In the genomic region with DNA sequence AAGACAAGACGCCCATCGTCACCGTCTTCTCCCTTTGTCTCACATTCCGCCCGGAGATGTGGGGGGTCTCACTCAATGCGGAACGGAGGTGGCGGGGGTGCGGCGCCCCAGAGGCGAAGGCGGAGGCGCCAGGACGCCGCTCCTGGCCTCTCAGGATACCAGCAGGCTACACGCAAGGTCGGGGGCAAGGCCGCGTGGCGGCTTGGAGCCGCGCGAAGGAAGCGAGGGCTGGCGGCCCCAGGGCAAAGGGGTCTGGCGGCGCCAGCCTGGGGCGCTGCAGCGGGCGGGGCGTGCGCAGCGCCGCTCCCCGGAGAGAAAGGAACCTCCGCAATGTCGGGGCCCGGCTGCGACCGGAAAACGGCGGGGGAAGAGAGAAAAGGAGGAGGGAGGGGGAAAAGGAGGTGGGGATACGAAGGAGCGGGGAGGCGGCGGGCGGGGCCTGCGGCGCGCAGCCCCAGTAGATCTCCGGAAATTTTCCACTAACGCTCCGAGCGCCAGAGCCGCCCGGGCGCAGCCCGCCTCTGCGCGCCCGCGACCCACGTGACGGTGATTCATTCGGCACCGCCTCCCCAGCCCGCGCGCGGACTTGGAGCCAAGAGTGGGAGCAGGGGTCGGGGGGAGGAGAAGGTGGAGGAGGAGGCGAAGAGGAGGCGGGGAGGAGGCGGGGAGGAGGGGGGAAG, we compare ENCODE assay signal across 1 cellular context.
TF ChIP-seq lines count a peak whose summit lies in the region.

No MANE protein-coding gene starts in this region.

TF ChIP-seq in HepG2, 621 proteins besides CTCF, POLR2A, EP300 and RAD21 (continued from another document and continues in another):
- TF ChIP-seq, protein P1, sequence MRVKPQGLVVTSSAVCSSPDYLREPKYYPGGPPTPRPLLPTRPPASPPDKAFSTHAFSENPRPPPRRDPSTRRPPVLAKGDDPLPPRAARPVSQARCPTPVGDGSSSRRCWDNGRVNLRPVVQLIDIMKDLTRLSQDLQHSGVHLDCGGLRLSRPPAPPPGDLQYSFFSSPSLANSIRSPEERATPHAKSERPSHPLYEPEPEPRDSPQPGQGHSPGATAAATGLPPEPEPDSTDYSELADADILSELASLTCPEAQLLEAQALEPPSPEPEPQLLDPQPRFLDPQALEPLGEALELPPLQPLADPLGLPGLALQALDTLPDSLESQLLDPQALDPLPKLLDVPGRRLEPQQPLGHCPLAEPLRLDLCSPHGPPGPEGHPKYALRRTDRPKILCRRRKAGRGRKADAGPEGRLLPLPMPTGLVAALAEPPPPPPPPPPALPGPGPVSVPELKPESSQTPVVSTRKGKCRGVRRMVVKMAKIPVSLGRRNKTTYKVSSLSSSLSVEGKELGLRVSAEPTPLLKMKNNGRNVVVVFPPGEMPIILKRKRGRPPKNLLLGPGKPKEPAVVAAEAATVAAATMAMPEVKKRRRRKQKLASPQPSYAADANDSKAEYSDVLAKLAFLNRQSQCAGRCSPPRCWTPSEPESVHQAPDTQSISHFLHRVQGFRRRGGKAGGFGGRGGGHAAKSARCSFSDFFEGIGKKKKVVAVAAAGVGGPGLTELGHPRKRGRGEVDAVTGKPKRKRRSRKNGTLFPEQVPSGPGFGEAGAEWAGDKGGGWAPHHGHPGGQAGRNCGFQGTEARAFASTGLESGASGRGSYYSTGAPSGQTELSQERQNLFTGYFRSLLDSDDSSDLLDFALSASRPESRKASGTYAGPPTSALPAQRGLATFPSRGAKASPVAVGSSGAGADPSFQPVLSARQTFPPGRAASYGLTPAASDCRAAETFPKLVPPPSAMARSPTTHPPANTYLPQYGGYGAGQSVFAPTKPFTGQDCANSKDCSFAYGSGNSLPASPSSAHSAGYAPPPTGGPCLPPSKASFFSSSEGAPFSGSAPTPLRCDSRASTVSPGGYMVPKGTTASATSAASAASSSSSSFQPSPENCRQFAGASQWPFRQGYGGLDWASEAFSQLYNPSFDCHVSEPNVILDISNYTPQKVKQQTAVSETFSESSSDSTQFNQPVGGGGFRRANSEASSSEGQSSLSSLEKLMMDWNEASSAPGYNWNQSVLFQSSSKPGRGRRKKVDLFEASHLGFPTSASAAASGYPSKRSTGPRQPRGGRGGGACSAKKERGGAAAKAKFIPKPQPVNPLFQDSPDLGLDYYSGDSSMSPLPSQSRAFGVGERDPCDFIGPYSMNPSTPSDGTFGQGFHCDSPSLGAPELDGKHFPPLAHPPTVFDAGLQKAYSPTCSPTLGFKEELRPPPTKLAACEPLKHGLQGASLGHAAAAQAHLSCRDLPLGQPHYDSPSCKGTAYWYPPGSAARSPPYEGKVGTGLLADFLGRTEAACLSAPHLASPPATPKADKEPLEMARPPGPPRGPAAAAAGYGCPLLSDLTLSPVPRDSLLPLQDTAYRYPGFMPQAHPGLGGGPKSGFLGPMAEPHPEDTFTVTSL (CRISPR knock-in tag; IDR thresholded peaks at IDR 0.05; ENCODE audit: borderline replicate concordance) = no peak; the same call in 1 of the 2 replicates
- TF ChIP-seq, protein P2, sequence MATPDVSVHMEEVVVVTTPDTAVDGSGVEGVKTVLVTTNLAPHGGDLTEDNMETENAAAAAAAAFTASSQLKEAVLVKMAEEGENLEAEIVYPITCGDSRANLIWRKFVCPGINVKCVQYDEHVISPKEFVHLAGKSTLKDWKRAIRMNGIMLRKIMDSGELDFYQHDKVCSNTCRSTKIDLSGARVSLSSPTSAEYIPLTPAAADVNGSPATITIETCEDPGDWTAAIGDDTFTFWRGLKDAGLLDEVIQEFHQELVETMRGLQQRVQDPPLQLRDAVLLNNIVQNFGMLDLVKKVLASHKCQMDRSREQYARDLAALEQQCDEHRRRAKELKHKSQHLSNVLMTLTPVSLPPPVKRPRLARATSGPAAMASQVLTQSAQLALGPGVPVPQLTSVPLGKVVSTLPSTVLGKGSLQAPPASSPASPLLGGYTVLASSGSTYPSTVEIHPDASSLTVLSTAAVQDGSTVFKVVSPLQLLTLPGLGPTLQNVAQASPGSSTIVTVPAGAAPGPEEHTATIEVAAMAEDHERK (CRISPR knock-in tag; IDR thresholded peaks at IDR 0.05; ENCODE audit: low read depth) = no peak
- no peak for TF ChIP-seq TEAD3 (CRISPR knock-in tag; optimal IDR thresholded peaks at IDR 0.05; ENCODE audit: borderline replicate concordance)
- TF ChIP-seq ZNF883 (CRISPR knock-in tag; IDR thresholded peaks at IDR 0.05; ENCODE audit: not compliant biosample characterization) = peak; percentile 44
- no peak for TF ChIP-seq FOXK2 (IDR thresholded peaks at IDR 0.05)
- TF ChIP-seq MIER2 (CRISPR knock-in tag; IDR thresholded peaks at IDR 0.05) = no peak
- TF ChIP-seq, protein P3, sequence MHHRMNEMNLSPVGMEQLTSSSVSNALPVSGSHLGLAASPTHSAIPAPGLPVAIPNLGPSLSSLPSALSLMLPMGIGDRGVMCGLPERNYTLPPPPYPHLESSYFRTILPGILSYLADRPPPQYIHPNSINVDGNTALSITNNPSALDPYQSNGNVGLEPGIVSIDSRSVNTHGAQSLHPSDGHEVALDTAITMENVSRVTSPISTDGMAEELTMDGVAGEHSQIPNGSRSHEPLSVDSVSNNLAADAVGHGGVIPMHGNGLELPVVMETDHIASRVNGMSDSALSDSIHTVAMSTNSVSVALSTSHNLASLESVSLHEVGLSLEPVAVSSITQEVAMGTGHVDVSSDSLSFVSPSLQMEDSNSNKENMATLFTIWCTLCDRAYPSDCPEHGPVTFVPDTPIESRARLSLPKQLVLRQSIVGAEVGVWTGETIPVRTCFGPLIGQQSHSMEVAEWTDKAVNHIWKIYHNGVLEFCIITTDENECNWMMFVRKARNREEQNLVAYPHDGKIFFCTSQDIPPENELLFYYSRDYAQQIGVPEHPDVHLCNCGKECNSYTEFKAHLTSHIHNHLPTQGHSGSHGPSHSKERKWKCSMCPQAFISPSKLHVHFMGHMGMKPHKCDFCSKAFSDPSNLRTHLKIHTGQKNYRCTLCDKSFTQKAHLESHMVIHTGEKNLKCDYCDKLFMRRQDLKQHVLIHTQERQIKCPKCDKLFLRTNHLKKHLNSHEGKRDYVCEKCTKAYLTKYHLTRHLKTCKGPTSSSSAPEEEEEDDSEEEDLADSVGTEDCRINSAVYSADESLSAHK (CRISPR knock-in tag; IDR thresholded peaks at IDR 0.05; ENCODE audit: borderline replicate concordance) = no peak
- TF ChIP-seq HDAC1 (CRISPR knock-in tag; IDR thresholded peaks at IDR 0.05) = peak; percentile 67; the same call in 1 of the 2 replicates
- TF ChIP-seq THYN1 (CRISPR knock-in tag; IDR thresholded peaks at IDR 0.05; ENCODE audit: borderline replicate concordance, low read depth) = no peak
- no peak for TF ChIP-seq SIX1 (CRISPR knock-in tag; IDR thresholded peaks at IDR 0.05; ENCODE audit: borderline replicate concordance)
- TF ChIP-seq NR2C2 (CRISPR knock-in tag; IDR thresholded peaks at IDR 0.05; ENCODE audit: borderline replicate concordance) = peak; percentile 42
- TF ChIP-seq ZNF264 (CRISPR knock-in tag; IDR thresholded peaks at IDR 0.05) = no peak
- no peak for TF ChIP-seq ZNF879 (CRISPR knock-in tag; IDR thresholded peaks at IDR 0.05)
- TF ChIP-seq, protein P4, sequence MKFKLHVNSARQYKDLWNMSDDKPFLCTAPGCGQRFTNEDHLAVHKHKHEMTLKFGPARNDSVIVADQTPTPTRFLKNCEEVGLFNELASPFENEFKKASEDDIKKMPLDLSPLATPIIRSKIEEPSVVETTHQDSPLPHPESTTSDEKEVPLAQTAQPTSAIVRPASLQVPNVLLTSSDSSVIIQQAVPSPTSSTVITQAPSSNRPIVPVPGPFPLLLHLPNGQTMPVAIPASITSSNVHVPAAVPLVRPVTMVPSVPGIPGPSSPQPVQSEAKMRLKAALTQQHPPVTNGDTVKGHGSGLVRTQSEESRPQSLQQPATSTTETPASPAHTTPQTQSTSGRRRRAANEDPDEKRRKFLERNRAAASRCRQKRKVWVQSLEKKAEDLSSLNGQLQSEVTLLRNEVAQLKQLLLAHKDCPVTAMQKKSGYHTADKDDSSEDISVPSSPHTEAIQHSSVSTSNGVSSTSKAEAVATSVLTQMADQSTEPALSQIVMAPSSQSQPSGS (CRISPR knock-in tag; IDR thresholded peaks at IDR 0.05) = no peak
- peak; percentile 84 for TF ChIP-seq ZNF563 (CRISPR knock-in tag; IDR thresholded peaks at IDR 0.05)
- TF ChIP-seq ZNF674 (CRISPR knock-in tag; IDR thresholded peaks at IDR 0.05; ENCODE audit: low read depth) = peak; percentile 30; the same call in 1 of the 2 replicates
- TF ChIP-seq SATB2 (CRISPR knock-in tag; IDR thresholded peaks at IDR 0.05) = no peak
- TF ChIP-seq ZBTB1 (CRISPR knock-in tag; IDR thresholded peaks at IDR 0.05; ENCODE audit: borderline replicate concordance) = 0 out of 2 replicates have a peak, but pooled peaks have one; percentile 39
- no peak for TF ChIP-seq ZFP1 (CRISPR knock-in tag; IDR thresholded peaks at IDR 0.05)
- TF ChIP-seq SMAD1 (CRISPR knock-in tag; IDR thresholded peaks at IDR 0.05; ENCODE audit: borderline replicate concordance, low read depth) = 0 out of 2 replicates have a peak, but pooled peaks have one; percentile 54
- peak; percentile 80; the same call in 1 of the 2 replicates for TF ChIP-seq ZNF547 (CRISPR knock-in tag; IDR thresholded peaks at IDR 0.05)
- no peak for TF ChIP-seq TCF12 (IDR thresholded peaks at IDR 0.05)
- TF ChIP-seq TCF12 (CRISPR knock-in tag; IDR thresholded peaks at IDR 0.05) = peak; percentile 62
- no peak for TF ChIP-seq ZFP41 (CRISPR knock-in tag; IDR thresholded peaks at IDR 0.05; ENCODE audit: borderline replicate concordance)
- 0 out of 2 replicates have a peak, but pooled peaks have one; percentile 46 for TF ChIP-seq ZNF138 (CRISPR knock-in tag; IDR thresholded peaks at IDR 0.05; ENCODE audit: low read depth)
- 0 out of 2 replicates have a peak, but pooled peaks have one; percentile 22 for TF ChIP-seq ZNF44 (CRISPR knock-in tag; IDR thresholded peaks at IDR 0.05)
- peak; percentile 94 for TF ChIP-seq ZNF446 (CRISPR knock-in tag; IDR thresholded peaks at IDR 0.05)
- no peak for TF ChIP-seq CEBPG (CRISPR knock-in tag; IDR thresholded peaks at IDR 0.05)
- TF ChIP-seq JUN (CRISPR knock-in tag; IDR thresholded peaks at IDR 0.05) = peak; percentile 24; the same call in 1 of the 2 replicates
- no peak for TF ChIP-seq MBD4 (IDR thresholded peaks at IDR 0.05; ENCODE audit: borderline replicate concordance, low read length)
- no peak for TF ChIP-seq ARID2 (CRISPR knock-in tag; IDR thresholded peaks at IDR 0.05; ENCODE audit: borderline replicate concordance)
- no peak for TF ChIP-seq ZBTB3 (CRISPR knock-in tag; IDR thresholded peaks at IDR 0.05; ENCODE audit: borderline replicate concordance, low read depth)
- peak; percentile 77; the same call in 1 of the 2 replicates for TF ChIP-seq ZNF768 (CRISPR knock-in tag; IDR thresholded peaks at IDR 0.05)
- TF ChIP-seq SMC3 (IDR thresholded peaks at IDR 0.05; ENCODE audit: low read length) = no peak
- TF ChIP-seq, protein P5, sequence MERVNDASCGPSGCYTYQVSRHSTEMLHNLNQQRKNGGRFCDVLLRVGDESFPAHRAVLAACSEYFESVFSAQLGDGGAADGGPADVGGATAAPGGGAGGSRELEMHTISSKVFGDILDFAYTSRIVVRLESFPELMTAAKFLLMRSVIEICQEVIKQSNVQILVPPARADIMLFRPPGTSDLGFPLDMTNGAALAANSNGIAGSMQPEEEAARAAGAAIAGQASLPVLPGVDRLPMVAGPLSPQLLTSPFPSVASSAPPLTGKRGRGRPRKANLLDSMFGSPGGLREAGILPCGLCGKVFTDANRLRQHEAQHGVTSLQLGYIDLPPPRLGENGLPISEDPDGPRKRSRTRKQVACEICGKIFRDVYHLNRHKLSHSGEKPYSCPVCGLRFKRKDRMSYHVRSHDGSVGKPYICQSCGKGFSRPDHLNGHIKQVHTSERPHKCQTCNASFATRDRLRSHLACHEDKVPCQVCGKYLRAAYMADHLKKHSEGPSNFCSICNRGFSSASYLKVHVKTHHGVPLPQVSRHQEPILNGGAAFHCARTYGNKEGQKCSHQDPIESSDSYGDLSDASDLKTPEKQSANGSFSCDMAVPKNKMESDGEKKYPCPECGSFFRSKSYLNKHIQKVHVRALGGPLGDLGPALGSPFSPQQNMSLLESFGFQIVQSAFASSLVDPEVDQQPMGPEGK (CRISPR knock-in tag; IDR thresholded peaks at IDR 0.05) = peak; percentile 94
- peak; percentile 54 for TF ChIP-seq SRY (CRISPR knock-in tag; IDR thresholded peaks at IDR 0.05)
- TF ChIP-seq ZNF775 (CRISPR knock-in tag; IDR thresholded peaks at IDR 0.05; ENCODE audit: borderline replicate concordance) = no peak
- TF ChIP-seq, protein P6, sequence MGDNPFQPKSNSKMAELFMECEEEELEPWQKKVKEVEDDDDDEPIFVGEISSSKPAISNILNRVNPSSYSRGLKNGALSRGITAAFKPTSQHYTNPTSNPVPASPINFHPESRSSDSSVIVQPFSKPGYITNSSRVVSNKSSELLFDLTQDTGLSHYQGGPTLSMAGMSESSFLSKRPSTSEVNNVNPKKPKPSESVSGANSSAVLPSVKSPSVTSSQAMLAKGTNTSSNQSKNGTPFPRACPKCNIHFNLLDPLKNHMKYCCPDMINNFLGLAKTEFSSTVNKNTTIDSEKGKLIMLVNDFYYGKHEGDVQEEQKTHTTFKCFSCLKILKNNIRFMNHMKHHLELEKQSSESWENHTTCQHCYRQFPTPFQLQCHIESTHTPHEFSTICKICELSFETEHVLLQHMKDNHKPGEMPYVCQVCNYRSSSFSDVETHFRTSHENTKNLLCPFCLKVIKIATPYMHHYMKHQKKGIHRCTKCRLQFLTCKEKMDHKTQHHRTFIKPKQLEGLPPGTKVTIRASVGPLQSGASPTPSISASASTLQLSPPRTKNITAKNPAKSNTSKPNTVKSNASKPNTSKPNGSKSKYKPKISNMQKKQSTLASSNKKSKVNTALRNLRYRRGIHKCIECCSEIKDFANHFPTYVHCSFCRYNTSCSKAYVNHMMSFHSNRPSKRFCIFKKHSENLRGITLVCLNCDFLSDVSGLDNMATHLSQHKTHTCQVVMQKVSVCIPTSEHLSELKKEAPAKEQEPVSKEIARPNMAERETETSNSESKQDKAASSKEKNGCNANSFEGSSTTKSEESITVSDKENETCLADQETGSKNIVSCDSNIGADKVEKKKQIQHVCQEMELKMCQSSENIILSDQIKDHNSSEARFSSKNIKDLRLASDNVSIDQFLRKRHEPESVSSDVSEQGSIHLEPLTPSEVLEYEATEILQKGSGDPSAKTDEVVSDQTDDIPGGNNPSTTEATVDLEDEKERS (CRISPR knock-in tag; IDR thresholded peaks at IDR 0.05) = no peak
- TF ChIP-seq MAZ (IDR thresholded peaks at IDR 0.05; ENCODE audit: borderline replicate concordance, low read depth, low read length) = peak; percentile 86
- TF ChIP-seq MAZ (CRISPR knock-in tag; IDR thresholded peaks at IDR 0.05; ENCODE audit: low read depth) = peak; percentile 85
- TF ChIP-seq ZNF292 (CRISPR knock-in tag; IDR thresholded peaks at IDR 0.05; ENCODE audit: borderline replicate concordance, low read depth) = no peak
- TF ChIP-seq NFE2L2 (IDR thresholded peaks at IDR 0.05; ENCODE audit: low read length) = no peak
- no peak for TF ChIP-seq SMYD3 (CRISPR knock-in tag; IDR thresholded peaks at IDR 0.05)
- peak; percentile 36; the same call in 1 of the 2 replicates for TF ChIP-seq PPARG (CRISPR knock-in tag; conservative IDR thresholded peaks at IDR 0.05)
- TF ChIP-seq, protein P7, sequence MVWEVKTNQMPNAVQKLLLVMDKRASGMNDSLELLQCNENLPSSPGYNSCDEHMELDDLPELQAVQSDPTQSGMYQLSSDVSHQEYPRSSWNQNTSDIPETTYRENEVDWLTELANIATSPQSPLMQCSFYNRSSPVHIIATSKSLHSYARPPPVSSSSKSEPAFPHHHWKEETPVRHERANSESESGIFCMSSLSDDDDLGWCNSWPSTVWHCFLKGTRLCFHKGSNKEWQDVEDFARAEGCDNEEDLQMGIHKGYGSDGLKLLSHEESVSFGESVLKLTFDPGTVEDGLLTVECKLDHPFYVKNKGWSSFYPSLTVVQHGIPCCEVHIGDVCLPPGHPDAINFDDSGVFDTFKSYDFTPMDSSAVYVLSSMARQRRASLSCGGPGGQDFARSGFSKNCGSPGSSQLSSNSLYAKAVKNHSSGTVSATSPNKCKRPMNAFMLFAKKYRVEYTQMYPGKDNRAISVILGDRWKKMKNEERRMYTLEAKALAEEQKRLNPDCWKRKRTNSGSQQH (CRISPR knock-in tag; IDR thresholded peaks at IDR 0.05; ENCODE audit: low read depth) = 0 out of 2 replicates have a peak, but pooled peaks have one; percentile 1
